Comparison of ENCODE assay signal across 12 cellular contexts in genomic region chr7:80106498-80107113, GRCh38. TPM values are rescaled to one million over a fixed set of nuclear protein-coding genes. Genes with fewer than 3 reads are reported as not detected.
A peak's percentile ranks its signal among the peaks of the same experiment; 100 is the strongest.
DNase-seq lines count a peak whose midpoint lies in the region; ATAC-seq and TF ChIP-seq lines count a peak whose summit lies in the region.
"Had no signal": no experiment of that assay in that cellular context is flagged by ENCODE, and none has a peak within 500 bp of the region (broad histone marks: within the 10 kb centered on the region; RNA-seq: fewer than 3 reads in every experiment).

No MANE protein-coding gene starts in this region.

- no peak for TF ChIP-seq EP300 in tibial nerve (IDR thresholded peaks at IDR 0.05)

- H3K9me3 ChIP-seq in mucosa of descending colon (no peaks in the 10 kb centered on the region), tibial nerve (no peaks in the 10 kb centered on the region)

- H3K4me1 ChIP-seq in mucosa of descending colon (ENCODE audit: low read depth) (peaks cover 14% of the 10 kb centered on the region), tibial nerve (peaks cover 0 to 7% (median 2%) of the 10 kb centered on the region in 4 donors)

- intact Hi-C loops in mucosa of descending colon (cut with DNase I, micrococcal nuclease), result no loop called here

- peak; percentile 75 for DNase-seq in NOMO-1 treated with dmso at 0.1 percent for 144 hours (lab: John Stamatoyannopoulos, UW; ENCODE audit: unreplicated experiment)
- DNase-seq in mucosa of descending colon, result no peak
- no peak for DNase-seq in GM10266 (ENCODE audit: extremely low spot score)
- DNase-seq in tibial nerve (ENCODE audit: low spot score in 2 of 2), result no peak
- no peak for DNase-seq in NCI-H2171 treated with DMSO at 0.1 percent for 48 hours (lab: John Stamatoyannopoulos, UW)
- DNase-seq in stimulated activated CD4-positive, alpha-beta T cell treated with anti-CD3 and anti-CD28 coated beads, Interleukin-2, amount 100 ng/mL, for 48 hours, result no peak
- DNase-seq: activated effector memory CD4-positive, alpha-beta T cell treated with anti-CD3 and anti-CD28 coated beads, Interleukin-2, amount 50 U/mL, for 16 hours; foreskin melanocyte; WERI-Rb-1 had no signal

- no peak overlapping the region for H3K27ac ChIP-seq in tibial nerve
- H3K27ac ChIP-seq: WERI-Rb-1 had no signal

- ATAC-seq in GM18511 (IDR thresholded peaks at IDR 0.05; ENCODE audit: unreplicated experiment) (peak; percentile 57), GM21423 (IDR thresholded peaks at IDR 0.05; ENCODE audit: unreplicated experiment) (peak; percentile 48), mucosa of descending colon (peak; percentile 83)
- ATAC-seq: Panc1 had no signal

- H3K27me3 ChIP-seq in tibial nerve, result no peaks in the 10 kb centered on the region

- no peak overlapping the region for H3K4me3 ChIP-seq in mucosa of descending colon
- no peak overlapping the region for H3K4me3 ChIP-seq in tibial nerve

- TF ChIP-seq POLR2A in tibial nerve (IDR thresholded peaks at IDR 0.05), result no peak

- WGBS in tibial nerve, 2 donors, result 73 to 76% methylated on average over 2 of the region's 2 CpGs

- H3K36me3 ChIP-seq in mucosa of descending colon (ENCODE audit: low read depth) (no peaks in the 10 kb centered on the region), tibial nerve (no peaks in the 10 kb centered on the region)
- H3K36me3 ChIP-seq: WERI-Rb-1 had no signal

- no peak for TF ChIP-seq CTCF in mucosa of descending colon (IDR thresholded peaks at IDR 0.05)
- no peak for TF ChIP-seq CTCF in GM10266 (IDR thresholded peaks at IDR 0.05; ENCODE audit: control insufficient read depth, insufficient read depth, low read depth, missing control alignments)
- TF ChIP-seq CTCF in tibial nerve (IDR thresholded peaks at IDR 0.05), result no peak

RNA-seq across cellular contexts. Expression of gene GNAI1, which starts 28.0 kb away (rescaled TPM):
- total RNA-seq in mucosa of descending colon, result 10 to 100 TPM; 18.1 to 59.3 (median 23.1) TPM
- total RNA-seq in tibial nerve, result 10 to 100 TPM; 29.4 to 78.5 (median 35.5) TPM
